ENCODE assay signal across 9 cellular contexts in the genomic region with DNA sequence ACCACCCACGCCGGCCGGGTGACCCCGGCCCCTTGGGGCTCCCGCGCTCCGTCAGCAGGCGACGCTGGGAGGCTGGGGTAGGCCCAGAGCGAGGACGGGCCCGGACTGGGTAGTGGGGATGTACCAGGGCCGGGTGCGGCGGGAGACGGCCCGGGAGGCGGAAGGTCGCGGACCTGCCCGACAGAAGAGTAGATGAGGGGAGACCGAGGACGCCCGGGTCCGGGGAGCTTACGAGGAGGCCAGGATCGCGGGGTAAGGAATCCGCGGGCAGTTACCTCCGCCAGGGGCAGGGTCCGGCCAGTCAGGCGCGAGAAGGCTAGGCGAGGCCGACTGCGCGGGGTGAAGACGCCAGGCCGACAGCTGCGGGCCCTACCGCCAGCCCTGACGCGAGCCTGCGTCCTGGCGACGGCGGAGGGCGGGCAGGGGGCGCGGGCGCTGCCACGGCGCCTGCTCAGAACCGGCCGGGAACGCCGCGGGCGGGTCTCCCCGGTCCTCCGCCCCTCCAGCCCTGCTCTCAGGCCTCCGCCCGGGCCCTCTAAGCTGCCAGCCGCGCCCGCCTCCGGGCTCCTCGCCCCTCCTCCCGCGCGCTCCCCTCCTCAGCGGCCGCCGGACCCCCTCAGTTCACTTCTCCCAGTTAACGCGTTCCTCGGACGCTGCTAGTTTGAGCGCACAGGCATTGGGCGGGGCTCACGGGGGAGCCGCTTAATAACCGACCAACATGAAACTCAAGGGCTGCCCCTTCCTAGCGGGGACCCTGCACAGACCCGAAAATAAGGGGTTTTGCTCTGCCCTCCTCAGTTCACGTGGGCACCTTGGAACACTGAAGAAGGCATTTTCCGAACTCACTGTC. TPM values are rescaled to one million over a fixed set of nuclear protein-coding genes. Genes with fewer than 3 reads are reported as not detected.
DNase-seq lines count a peak whose midpoint lies in the region; ATAC-seq and TF ChIP-seq lines count a peak whose summit lies in the region.
"Had no signal": no experiment of that assay in that cellular context is flagged by ENCODE, and none has a peak within 500 bp of the region (broad histone marks: within the 10 kb centered on the region; RNA-seq: fewer than 3 reads in every experiment).

A gene (minus strand): TSS at position 407 of the 850 bp plus-strand sequence. CDS start 1,678 bp downstream, outside the sequence.

- no peaks in the 10 kb centered on the region for H3K4me1 ChIP-seq in colonic mucosa

- H3K36me3 ChIP-seq in colonic mucosa = no peaks in the 10 kb centered on the region

- POLR2A ChIA-PET in AG04450 (lab: Yijun Ruan, JAX) = interaction anchor here (0.5 to 0.8 kb wide), 3 partner anchors 26 to 266 kb away, joined by 3 to 5 read pairs (median 4); a partner anchor contains a TSS

- no peak for TF ChIP-seq CTCF in AG04450 (IDR thresholded peaks at IDR 0.05; ENCODE audit: low read depth, low read length)
- TF ChIP-seq CTCF in colonic mucosa (IDR thresholded peaks at IDR 0.05) = no peak

- CTCF ChIA-PET in AG04450 (lab: Charles Lee) = interaction anchor here (0.5 kb wide), 1 partner anchor 129 kb away, joined by 3 read pairs; no protein-coding TSS in a partner anchor

- peak within 1 kb of the TSS; percentile 73 to 91 for H3K9ac ChIP-seq in colonic mucosa (ENCODE audit: low read depth in 2 of 2, low read length in 2 of 2)

- H3K9me3 ChIP-seq in AG04450 (ENCODE audit: control insufficient read depth, insufficient read depth, low read length) = no peaks in the 10 kb centered on the region
- H3K9me3 ChIP-seq in colonic mucosa = no peaks in the 10 kb centered on the region

- ATAC-seq in GM18867 (IDR thresholded peaks at IDR 0.05; ENCODE audit: unreplicated experiment) = peak; percentile 89
- peak; percentile 82 for ATAC-seq in HG03095 (IDR thresholded peaks at IDR 0.05; ENCODE audit: unreplicated experiment)
- peak; percentile 92 for ATAC-seq in left colon

- peak; percentile 29 for DNase-seq in AG04450 (ENCODE audit: low read depth, low spot score)
- DNase-seq in NCI-H226 = peak; percentile 70
- DNase-seq in activated CD4-positive, alpha-beta T cell treated with anti-CD3 and anti-CD28 coated beads for 1 hour = peak; percentile 28
- DNase-seq in colonic mucosa = peak; percentile 67
- peak; percentile 56 to 77 for DNase-seq in left colon
- DNase-seq in stimulated activated CD4-positive, alpha-beta T cell treated with anti-CD3 and anti-CD28 coated beads, Interleukin-1b, Interleukin-23, amount 100 ng/mL, for 4 hours (ENCODE audit: low read depth in 2 of 2) = peak; percentile 13 to 55

- H3K4me3 ChIP-seq in AG04450 (ENCODE audit: low read depth, low read length) (peak within 1 kb of the TSS; percentile 79), colonic mucosa (peak within 1 kb of the TSS; percentile 77)
- H3K4me3 ChIP-seq: K562 had no signal

- intact Hi-C loops in colonic mucosa (cut with DNase I) (no loop called here), left colon (cut with DNase I, micrococcal nuclease) (no loop called here)

- H3K27me3 ChIP-seq in AG04450 (ENCODE audit: control insufficient read depth, insufficient read depth, low read length) = no peaks in the 10 kb centered on the region
- H3K27me3 ChIP-seq in colonic mucosa = no peaks in the 10 kb centered on the region

- H3K27ac ChIP-seq in AG04450 (ENCODE audit: low read depth, low read length) (peak within 1 kb of the TSS; percentile 91), colonic mucosa (peak within 1 kb of the TSS; percentile 77)

RNA-seq across cellular contexts. Expression of the gene that starts here (rescaled TPM):
- polyA plus RNA-seq in AG04450 (2011; rRNA removed) = 11.5 and 18.5 TPM in 2 replicates
- 16.7 and 36.7 TPM in 2 replicates for polyA minus RNA-seq in AG04450 (2011; rRNA and poly(A)+ RNA removed)
- total RNA-seq in colonic mucosa = 1 to 10 TPM; 6.4 to 8.4 TPM
- 10 to 100 TPM; 10.2 to 10.9 TPM for total RNA-seq in left colon

Comparison
In these comparisons a context has a peak if more than half of its experiments do, and no peak if none do; other contexts are left out.
1. Peak in every context shown above with its lines: DNase-seq, ATAC-seq, H3K4me3 ChIP-seq and H3K27ac ChIP-seq.